1 cellular context compared by ENCODE assay signal in the genomic region with DNA sequence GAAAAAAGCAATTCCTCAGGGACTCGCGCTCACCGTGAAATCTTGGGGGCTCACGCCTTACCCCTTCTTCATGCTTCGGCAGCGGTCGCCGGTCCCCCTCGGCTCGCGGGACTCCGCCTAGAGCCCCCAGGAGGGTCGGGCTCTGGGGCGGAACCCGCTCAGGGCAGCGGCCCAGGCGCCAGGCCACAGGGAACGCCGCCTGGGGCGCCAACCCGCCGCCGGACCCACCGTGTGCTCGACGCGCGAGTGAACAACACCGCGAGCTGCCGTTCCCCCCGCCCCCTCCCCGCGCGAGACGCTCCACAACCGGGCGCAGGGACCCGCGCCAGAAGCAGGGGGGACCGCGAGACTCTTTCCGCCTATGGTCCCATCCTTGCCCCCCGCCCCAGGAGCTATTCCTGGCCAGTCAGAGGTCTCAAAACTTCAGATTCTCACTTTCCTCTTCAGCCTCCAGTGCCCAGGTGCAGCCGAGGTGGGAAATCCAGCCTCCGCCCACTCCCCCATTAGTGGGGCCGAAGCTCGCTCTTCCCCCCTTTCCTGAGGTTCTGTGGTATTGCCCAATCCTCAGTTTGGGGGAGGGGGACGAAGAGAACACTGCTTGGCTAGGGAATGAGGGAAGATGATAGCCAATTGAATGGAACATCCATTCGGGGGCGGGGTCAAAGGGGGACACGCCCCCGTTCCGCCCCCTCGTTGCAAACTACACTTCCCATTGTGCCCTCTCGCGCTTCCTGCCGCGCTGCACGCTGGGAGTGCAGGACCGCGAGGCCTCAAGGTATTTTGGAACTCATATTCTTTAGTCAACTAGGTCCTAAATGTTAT.
A peak's percentile ranks its signal among the peaks of the same experiment; 100 is the strongest.
TF ChIP-seq lines count a peak whose summit lies in the region.

TSS of gene WASF1 (minus strand) at position 265 of the 822 bp plus-strand sequence. CDS start 52,069 bp downstream, outside the sequence.

TF ChIP-seq in GM12878, 131 proteins besides CTCF, POLR2A, EP300 and RAD21 (continued from another document):
- TF ChIP-seq USF2 (IDR thresholded peaks at IDR 0.05; ENCODE audit: borderline replicate concordance, low read depth, low read length) (no peak), PAX8 (IDR thresholded peaks at IDR 0.05) (no peak), ZNF384 (IDR thresholded peaks at IDR 0.05; ENCODE audit: borderline replicate concordance, low read depth, low read length) (no peak), CUX1 (IDR thresholded peaks at IDR 0.05; ENCODE audit: insufficient replicate concordance, low read depth, low read length) (no peak), SP1 (IDR thresholded peaks at IDR 0.05; ENCODE audit: low read depth, low read length) (peak; percentile 86), GATAD2B (conservative IDR thresholded peaks at IDR 0.05; ENCODE audit: low read depth) (0 out of 2 replicates have a peak, but pooled peaks have one; percentile 30), CHD2 (IDR thresholded peaks at IDR 0.05; ENCODE audit: borderline replicate concordance, low read depth, low read length) (peak; percentile 87), SUZ12 (IDR thresholded peaks at IDR 0.05; ENCODE audit: unreplicated experiment) (no peak), TCF12 (IDR thresholded peaks at IDR 0.05; ENCODE audit: low read depth, low read length) (0 out of 2 replicates have a peak, but pooled peaks have one; percentile 1), SIX5 (IDR thresholded peaks at IDR 0.05; ENCODE audit: low read depth, low read length, severe bottlenecking) (peak; percentile 96), NBN (IDR thresholded peaks at IDR 0.05) (0 out of 2 replicates have a peak, but pooled peaks have one; percentile 3), SREBF2 (IDR thresholded peaks at IDR 0.05; ENCODE audit: low read length) (no peak), NFYA (IDR thresholded peaks at IDR 0.05; ENCODE audit: borderline replicate concordance, low read depth, low read length) (no peak), STAT1 (conservative IDR thresholded peaks at IDR 0.05) (no peak), EGR1 (IDR thresholded peaks at IDR 0.05; ENCODE audit: borderline replicate concordance in 1 of 2, low read depth in 2 of 2, low read length in 2 of 2) (peak in 1 of 2 experiments; percentile 73; a peak in 1 of 3 replicates), CBFB (IDR thresholded peaks at IDR 0.05; ENCODE audit: low read depth) (no peak), MEF2B (IDR thresholded peaks at IDR 0.05; ENCODE audit: partially characterized antibody, poor library complexity, severe bottlenecking) (peak; percentile 26), NR2C2 (IDR thresholded peaks at IDR 0.05; ENCODE audit: borderline replicate concordance, control insufficient read depth, insufficient read length, low read depth) (no peak), RUNX3 (IDR thresholded peaks at IDR 0.05; ENCODE audit: low read length) (peak; percentile 37; the same call in 1 of the 2 replicates), BMI1 (IDR thresholded peaks at IDR 0.05; ENCODE audit: borderline replicate concordance) (no peak), ZBTB40 (IDR thresholded peaks at IDR 0.05; ENCODE audit: borderline replicate concordance) (peak; percentile 88; the same call in 1 of the 2 replicates), SIN3A (IDR thresholded peaks at IDR 0.05; ENCODE audit: low read depth, low read length) (0 out of 2 replicates have a peak, but pooled peaks have one; percentile 62), ZNF622 (IDR thresholded peaks at IDR 0.05) (no peak), RAD51 (IDR thresholded peaks at IDR 0.05) (no peak), TARDBP (IDR thresholded peaks at IDR 0.05; ENCODE audit: borderline replicate concordance) (peak; percentile 89; the same call in 1 of the 2 replicates), MTA2 (IDR thresholded peaks at IDR 0.05; ENCODE audit: low read depth) (no peak), KDM1A (IDR thresholded peaks at IDR 0.05; ENCODE audit: borderline replicate concordance) (no peak), CREB1 (IDR thresholded peaks at IDR 0.05; ENCODE audit: low read depth) (peak; percentile 80), CHD4 (IDR thresholded peaks at IDR 0.05) (no peak)
- TF ChIP-seq, protein P1, sequence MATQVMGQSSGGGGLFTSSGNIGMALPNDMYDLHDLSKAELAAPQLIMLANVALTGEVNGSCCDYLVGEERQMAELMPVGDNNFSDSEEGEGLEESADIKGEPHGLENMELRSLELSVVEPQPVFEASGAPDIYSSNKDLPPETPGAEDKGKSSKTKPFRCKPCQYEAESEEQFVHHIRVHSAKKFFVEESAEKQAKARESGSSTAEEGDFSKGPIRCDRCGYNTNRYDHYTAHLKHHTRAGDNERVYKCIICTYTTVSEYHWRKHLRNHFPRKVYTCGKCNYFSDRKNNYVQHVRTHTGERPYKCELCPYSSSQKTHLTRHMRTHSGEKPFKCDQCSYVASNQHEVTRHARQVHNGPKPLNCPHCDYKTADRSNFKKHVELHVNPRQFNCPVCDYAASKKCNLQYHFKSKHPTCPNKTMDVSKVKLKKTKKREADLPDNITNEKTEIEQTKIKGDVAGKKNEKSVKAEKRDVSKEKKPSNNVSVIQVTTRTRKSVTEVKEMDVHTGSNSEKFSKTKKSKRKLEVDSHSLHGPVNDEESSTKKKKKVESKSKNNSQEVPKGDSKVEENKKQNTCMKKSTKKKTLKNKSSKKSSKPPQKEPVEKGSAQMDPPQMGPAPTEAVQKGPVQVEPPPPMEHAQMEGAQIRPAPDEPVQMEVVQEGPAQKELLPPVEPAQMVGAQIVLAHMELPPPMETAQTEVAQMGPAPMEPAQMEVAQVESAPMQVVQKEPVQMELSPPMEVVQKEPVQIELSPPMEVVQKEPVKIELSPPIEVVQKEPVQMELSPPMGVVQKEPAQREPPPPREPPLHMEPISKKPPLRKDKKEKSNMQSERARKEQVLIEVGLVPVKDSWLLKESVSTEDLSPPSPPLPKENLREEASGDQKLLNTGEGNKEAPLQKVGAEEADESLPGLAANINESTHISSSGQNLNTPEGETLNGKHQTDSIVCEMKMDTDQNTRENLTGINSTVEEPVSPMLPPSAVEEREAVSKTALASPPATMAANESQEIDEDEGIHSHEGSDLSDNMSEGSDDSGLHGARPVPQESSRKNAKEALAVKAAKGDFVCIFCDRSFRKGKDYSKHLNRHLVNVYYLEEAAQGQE (IDR thresholded peaks at IDR 0.05; ENCODE audit: low read depth, low read length): no peak
- TF ChIP-seq, protein P2, sequence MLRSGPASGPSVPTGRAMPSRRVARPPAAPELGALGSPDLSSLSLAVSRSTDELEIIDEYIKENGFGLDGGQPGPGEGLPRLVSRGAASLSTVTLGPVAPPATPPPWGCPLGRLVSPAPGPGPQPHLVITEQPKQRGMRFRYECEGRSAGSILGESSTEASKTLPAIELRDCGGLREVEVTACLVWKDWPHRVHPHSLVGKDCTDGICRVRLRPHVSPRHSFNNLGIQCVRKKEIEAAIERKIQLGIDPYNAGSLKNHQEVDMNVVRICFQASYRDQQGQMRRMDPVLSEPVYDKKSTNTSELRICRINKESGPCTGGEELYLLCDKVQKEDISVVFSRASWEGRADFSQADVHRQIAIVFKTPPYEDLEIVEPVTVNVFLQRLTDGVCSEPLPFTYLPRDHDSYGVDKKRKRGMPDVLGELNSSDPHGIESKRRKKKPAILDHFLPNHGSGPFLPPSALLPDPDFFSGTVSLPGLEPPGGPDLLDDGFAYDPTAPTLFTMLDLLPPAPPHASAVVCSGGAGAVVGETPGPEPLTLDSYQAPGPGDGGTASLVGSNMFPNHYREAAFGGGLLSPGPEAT (IDR thresholded peaks at IDR 0.05; ENCODE audit: low read depth): no peak
- TF ChIP-seq, protein P3, sequence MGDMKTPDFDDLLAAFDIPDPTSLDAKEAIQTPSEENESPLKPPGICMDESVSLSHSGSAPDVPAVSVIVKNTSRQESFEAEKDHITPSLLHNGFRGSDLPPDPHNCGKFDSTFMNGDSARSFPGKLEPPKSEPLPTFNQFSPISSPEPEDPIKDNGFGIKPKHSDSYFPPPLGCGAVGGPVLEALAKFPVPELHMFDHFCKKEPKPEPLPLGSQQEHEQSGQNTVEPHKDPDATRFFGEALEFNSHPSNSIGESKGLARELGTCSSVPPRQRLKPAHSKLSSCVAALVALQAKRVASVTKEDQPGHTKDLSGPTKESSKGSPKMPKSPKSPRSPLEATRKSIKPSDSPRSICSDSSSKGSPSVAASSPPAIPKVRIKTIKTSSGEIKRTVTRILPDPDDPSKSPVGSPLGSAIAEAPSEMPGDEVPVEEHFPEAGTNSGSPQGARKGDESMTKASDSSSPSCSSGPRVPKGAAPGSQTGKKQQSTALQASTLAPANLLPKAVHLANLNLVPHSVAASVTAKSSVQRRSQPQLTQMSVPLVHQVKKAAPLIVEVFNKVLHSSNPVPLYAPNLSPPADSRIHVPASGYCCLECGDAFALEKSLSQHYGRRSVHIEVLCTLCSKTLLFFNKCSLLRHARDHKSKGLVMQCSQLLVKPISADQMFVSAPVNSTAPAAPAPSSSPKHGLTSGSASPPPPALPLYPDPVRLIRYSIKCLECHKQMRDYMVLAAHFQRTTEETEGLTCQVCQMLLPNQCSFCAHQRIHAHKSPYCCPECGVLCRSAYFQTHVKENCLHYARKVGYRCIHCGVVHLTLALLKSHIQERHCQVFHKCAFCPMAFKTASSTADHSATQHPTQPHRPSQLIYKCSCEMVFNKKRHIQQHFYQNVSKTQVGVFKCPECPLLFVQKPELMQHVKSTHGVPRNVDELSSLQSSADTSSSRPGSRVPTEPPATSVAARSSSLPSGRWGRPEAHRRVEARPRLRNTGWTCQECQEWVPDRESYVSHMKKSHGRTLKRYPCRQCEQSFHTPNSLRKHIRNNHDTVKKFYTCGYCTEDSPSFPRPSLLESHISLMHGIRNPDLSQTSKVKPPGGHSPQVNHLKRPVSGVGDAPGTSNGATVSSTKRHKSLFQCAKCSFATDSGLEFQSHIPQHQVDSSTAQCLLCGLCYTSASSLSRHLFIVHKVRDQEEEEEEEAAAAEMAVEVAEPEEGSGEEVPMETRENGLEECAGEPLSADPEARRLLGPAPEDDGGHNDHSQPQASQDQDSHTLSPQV (IDR thresholded peaks at IDR 0.05): no peak
